Comparison of ENCODE assay signal across 14 cellular contexts in the genomic region with DNA sequence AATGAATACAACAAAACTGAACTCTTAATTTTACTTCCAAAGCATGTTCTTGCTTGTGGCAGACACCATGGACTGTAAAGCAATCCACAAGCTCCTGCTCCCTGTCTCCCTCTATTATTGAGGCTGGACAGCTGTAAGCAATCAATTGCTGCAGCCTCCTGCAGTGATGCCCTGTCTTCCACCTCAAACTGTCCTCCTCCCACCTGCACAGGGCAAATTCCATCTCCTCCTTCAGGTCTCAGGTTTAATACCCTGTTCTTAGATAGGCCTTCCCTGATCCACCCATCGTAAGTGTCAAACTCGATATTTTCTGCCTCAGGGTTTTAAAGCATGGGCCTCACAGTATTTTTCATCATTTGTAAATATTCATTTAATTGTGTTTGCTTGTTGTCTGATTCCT.
A peak's percentile ranks its signal among the peaks of the same experiment; 100 is the strongest.
DNase-seq lines count a peak whose midpoint lies in the region; ATAC-seq lines count a peak whose summit lies in the region.
"Had no signal": no experiment of that assay in that cellular context is flagged by ENCODE, and none has a peak within 500 bp of the region (broad histone marks: within the 10 kb centered on the region; RNA-seq: fewer than 3 reads in every experiment).

No MANE protein-coding gene starts in this region.

- peak overlapping the region; percentile 18 for H3K27ac Mint-ChIP-seq in stimulated activated effector memory CD8-positive, alpha-beta T cell treated with anti-CD3 and anti-CD28 coated beads, Interleukin-12 subunit alpha, Interleukin-12 subunit beta, amount 100 ng/mL, for 72 hours
- H3K27ac Mint-ChIP-seq: CD8-positive, alpha-beta T cell; H9 had no signal

- intact Hi-C loops in Right ventricle myocardium inferior (cut with DNase I): no loop called here

- H3K4me3 Mint-ChIP-seq in stimulated activated effector memory CD8-positive, alpha-beta T cell treated with anti-CD3 and anti-CD28 coated beads, Interleukin-12 subunit alpha, Interleukin-12 subunit beta, amount 100 ng/mL, for 72 hours: no peak overlapping the region
- H3K4me3 Mint-ChIP-seq: CD8-positive, alpha-beta T cell; H9 had no signal

- H3K36me3 Mint-ChIP-seq in stimulated activated effector memory CD8-positive, alpha-beta T cell treated with anti-CD3 and anti-CD28 coated beads, Interleukin-12 subunit alpha, Interleukin-12 subunit beta, amount 100 ng/mL, for 72 hours: peaks cover 47% of the 10 kb centered on the region

- H3K4me1 Mint-ChIP-seq in stimulated activated effector memory CD8-positive, alpha-beta T cell treated with anti-CD3 and anti-CD28 coated beads, Interleukin-12 subunit alpha, Interleukin-12 subunit beta, amount 100 ng/mL, for 72 hours: no peaks in the 10 kb centered on the region
- H3K4me1 Mint-ChIP-seq: H9 had no signal

- DNase-seq in NCI-H2227 treated with DMSO at 0.1 percent for 48 hours (lab: John Stamatoyannopoulos, UW) (peak; percentile 4), NCI-H2227 (lab: John Stamatoyannopoulos, UW; ENCODE audit: unreplicated experiment) (no peak), NCI-H69 (lab: John Stamatoyannopoulos, UW) (peak; percentile 66), left kidney (ENCODE audit: low read depth, low spot score) (peak; percentile 87), AG08395 (ENCODE audit: low spot score) (no peak), Right ventricle myocardium inferior (ENCODE audit: missing footprints) (no peak)
- no peak for DNase-seq in stimulated activated effector memory CD8-positive, alpha-beta T cell treated with anti-CD3 and anti-CD28 coated beads, Interleukin-12 subunit alpha, Interleukin-12 subunit beta, amount 100 ng/mL, for 72 hours (ENCODE audit: low spot score in 2 of 2)
- DNase-seq: Calu3; CD8-positive, alpha-beta T cell; DMS79 treated with DMSO at 0.1 percent for 48 hours; GF-D8; H9 had no signal

- H3K9me3 Mint-ChIP-seq in stimulated activated effector memory CD8-positive, alpha-beta T cell treated with anti-CD3 and anti-CD28 coated beads, Interleukin-12 subunit alpha, Interleukin-12 subunit beta, amount 100 ng/mL, for 72 hours: no peaks in the 10 kb centered on the region
- H3K9me3 Mint-ChIP-seq: CD8-positive, alpha-beta T cell; H9 had no signal

- ATAC-seq in stimulated activated effector memory CD8-positive, alpha-beta T cell treated with anti-CD3 and anti-CD28 coated beads, Interleukin-12 subunit alpha, Interleukin-12 subunit beta, amount 100 ng/mL, for 72 hours: no peak
- ATAC-seq in GM21576 (IDR thresholded peaks at IDR 0.05; ENCODE audit: unreplicated experiment) (no peak), Right ventricle myocardium inferior (no peak)
- ATAC-seq: A549; CD8-positive, alpha-beta T cell had no signal

Comparison
In these comparisons a context has a peak if more than half of its experiments do, and no peak if none do; other contexts are left out.
1. DNase-seq: peak in NCI-H2227 treated with DMSO at 0.1 percent for 48 hours (single experiment), NCI-H69 (single experiment) and left kidney (single experiment); none in NCI-H2227 (single experiment), stimulated activated effector memory CD8-positive, alpha-beta T cell treated with anti-CD3 and anti-CD28 coated beads, Interleukin-12 subunit alpha, Interleukin-12 subunit beta, amount 100 ng/mL, for 72 hours (0 of 2), AG08395 (single experiment) and Right ventricle myocardium inferior (single experiment).